Comparison of ENCODE assay signal across 18 cellular contexts in genomic region chr20:35762461-35762860, GRCh38.
"Had no signal": no experiment of that assay in that cellular context is flagged by ENCODE, and none has a peak within 500 bp of the region (broad histone marks: within the 10 kb centered on the region; RNA-seq: fewer than 3 reads in every experiment).

No MANE protein-coding gene starts in this region.

- H3K27ac ChIP-seq: ascending aorta, esophagus squamous epithelium, lower lobe of right lung, suprapubic skin, transverse colon had no signal

- H3K9me3 ChIP-seq: ascending aorta, esophagus squamous epithelium, lower lobe of right lung, suprapubic skin, transverse colon had no signal

- H3K4me3 Mint-ChIP-seq: activated B cell treated with CpG ODN at 0.5 μM for 24 hours; activated CD4-positive, alpha-beta T cell treated with anti-CD3 and anti-CD28 coated beads, Interleukin-2, amount 10 ng/mL, durations not matched to agents 24 days and 14 days; activated CD8-positive, alpha-beta T cell treated with anti-CD3 and anti-CD28 coated beads for 36 hours; activated naive CD4-positive, alpha-beta T cell treated with anti-CD3 and anti-CD28 coated beads, Interleukin-2, amount 10 ng/mL, durations not matched to agents 7 days and 5 days; activated T-helper 17 cell treated with anti-CD3 and anti-CD28 coated beads, Interleukin-2, amount 50 U/mL, for 72 hours; mesothelial cell of epicardium; stimulated activated naive CD8-positive, alpha-beta T cell treated with anti-CD3 and anti-CD28 coated beads, Interleukin-15, Interleukin-2, amounts not matched to agents 100 ng/mL and 50 ng/mL, for 24 hours; T-helper 2 cell treated with Interferon-gamma antibody and Interleukin-4, amounts not matched to agents 5 μg/mL and 100 μg/mL, for 36 hours had no signal

- H3K4me1 Mint-ChIP-seq: mesothelial cell of epicardium had no signal

- H3K36me3 ChIP-seq: ascending aorta, esophagus squamous epithelium, lower lobe of right lung, suprapubic skin, transverse colon had no signal

- H3K4me1 ChIP-seq: ascending aorta had no signal

- H3K4me3 ChIP-seq: ascending aorta, esophagus squamous epithelium, lower lobe of right lung, suprapubic skin, transverse colon had no signal

- H3K27ac Mint-ChIP-seq: activated B cell treated with CpG ODN at 0.5 μM for 24 hours; activated CD4-positive, alpha-beta T cell treated with anti-CD3 and anti-CD28 coated beads, Interleukin-2, amount 10 ng/mL, durations not matched to agents 24 days and 14 days; activated CD8-positive, alpha-beta T cell treated with anti-CD3 and anti-CD28 coated beads for 36 hours; activated naive CD4-positive, alpha-beta T cell treated with anti-CD3 and anti-CD28 coated beads, Interleukin-2, amount 10 ng/mL, durations not matched to agents 7 days and 5 days; activated T-helper 17 cell treated with anti-CD3 and anti-CD28 coated beads, Interleukin-2, amount 50 U/mL, for 72 hours; mesothelial cell of epicardium; progenitor cell of endocrine pancreas; stimulated activated naive CD8-positive, alpha-beta T cell treated with anti-CD3 and anti-CD28 coated beads, Interleukin-15, Interleukin-2, amounts not matched to agents 100 ng/mL and 50 ng/mL, for 24 hours; T-helper 2 cell treated with Interferon-gamma antibody and Interleukin-4, amounts not matched to agents 5 μg/mL and 100 μg/mL, for 36 hours had no signal

- ATAC-seq: activated CD8-positive, alpha-beta T cell treated with anti-CD3 and anti-CD28 coated beads for 36 hours; activated T-helper 17 cell treated with anti-CD3 and anti-CD28 coated beads, Interleukin-2, amount 50 U/mL, for 72 hours; lower lobe of right lung had no signal

- H3K27me3 ChIP-seq: ascending aorta, esophagus squamous epithelium, suprapubic skin, transverse colon had no signal

- H3K9me3 Mint-ChIP-seq: activated B cell treated with CpG ODN at 0.5 μM for 24 hours; activated CD4-positive, alpha-beta T cell treated with anti-CD3 and anti-CD28 coated beads, Interleukin-2, amount 10 ng/mL, durations not matched to agents 24 days and 14 days; activated CD8-positive, alpha-beta T cell treated with anti-CD3 and anti-CD28 coated beads for 36 hours; activated naive CD4-positive, alpha-beta T cell treated with anti-CD3 and anti-CD28 coated beads, Interleukin-2, amount 10 ng/mL, durations not matched to agents 7 days and 5 days; activated T-helper 17 cell treated with anti-CD3 and anti-CD28 coated beads, Interleukin-2, amount 50 U/mL, for 72 hours; mesothelial cell of epicardium; stimulated activated naive CD8-positive, alpha-beta T cell treated with anti-CD3 and anti-CD28 coated beads, Interleukin-15, Interleukin-2, amounts not matched to agents 100 ng/mL and 50 ng/mL, for 24 hours; T-helper 2 cell treated with Interferon-gamma antibody and Interleukin-4, amounts not matched to agents 5 μg/mL and 100 μg/mL, for 36 hours had no signal

- H3K36me3 Mint-ChIP-seq: activated naive CD4-positive, alpha-beta T cell treated with anti-CD3 and anti-CD28 coated beads, Interleukin-2, amount 10 ng/mL, durations not matched to agents 7 days and 5 days; mesothelial cell of epicardium had no signal

- H3K27me3 Mint-ChIP-seq: activated B cell treated with CpG ODN at 0.5 μM for 24 hours; activated CD8-positive, alpha-beta T cell treated with anti-CD3 and anti-CD28 coated beads for 36 hours; activated T-helper 17 cell treated with anti-CD3 and anti-CD28 coated beads, Interleukin-2, amount 50 U/mL, for 72 hours; progenitor cell of endocrine pancreas; stimulated activated naive CD8-positive, alpha-beta T cell treated with anti-CD3 and anti-CD28 coated beads, Interleukin-15, Interleukin-2, amounts not matched to agents 100 ng/mL and 50 ng/mL, for 24 hours had no signal

- DNase-seq: activated B cell treated with CpG ODN at 0.5 μM for 24 hours; activated CD4-positive, alpha-beta T cell treated with anti-CD3 and anti-CD28 coated beads, Interleukin-2, amount 10 ng/mL, durations not matched to agents 24 days and 14 days; activated CD8-positive, alpha-beta T cell treated with anti-CD3 and anti-CD28 coated beads for 36 hours; activated naive CD4-positive, alpha-beta T cell treated with anti-CD3 and anti-CD28 coated beads, Interleukin-2, amount 10 ng/mL, durations not matched to agents 7 days and 5 days; activated T-cell treated with anti-CD3 and anti-CD28 coated beads, Interleukin-2, amount 50 U/mL, for 1 hour; effector CD4-positive, alpha-beta T cell; esophagus squamous epithelium; lower lobe of right lung; stimulated activated CD4-positive, alpha-beta T cell treated with anti-CD3 and anti-CD28 coated beads, Interleukin-2, amount 100 ng/mL, for 24 hours; SW 1271; transverse colon had no signal
